In genomic region chr3:42194943-42195510, GRCh38 we compare ENCODE assay signal across 1 cellular context.
TF ChIP-seq lines count a peak whose summit lies in the region.

No MANE protein-coding gene starts in this region.

TF ChIP-seq in GM23338, 12 proteins besides CTCF, POLR2A, EP300 and RAD21 (continued from another document):
- no peak for TF ChIP-seq ZNF462 (CRISPR knock-in tag; IDR thresholded peaks at IDR 0.05)
- TF ChIP-seq ETS1 (IDR thresholded peaks at IDR 0.05): no peak
- no peak for TF ChIP-seq EZH2 (IDR thresholded peaks at IDR 0.05; ENCODE audit: low read depth, unreplicated experiment)
- no peak for TF ChIP-seq NANOG (IDR thresholded peaks at IDR 0.05; ENCODE audit: borderline replicate concordance)
